Comparison of ENCODE assay signal across 11 cellular contexts in the genomic region with DNA sequence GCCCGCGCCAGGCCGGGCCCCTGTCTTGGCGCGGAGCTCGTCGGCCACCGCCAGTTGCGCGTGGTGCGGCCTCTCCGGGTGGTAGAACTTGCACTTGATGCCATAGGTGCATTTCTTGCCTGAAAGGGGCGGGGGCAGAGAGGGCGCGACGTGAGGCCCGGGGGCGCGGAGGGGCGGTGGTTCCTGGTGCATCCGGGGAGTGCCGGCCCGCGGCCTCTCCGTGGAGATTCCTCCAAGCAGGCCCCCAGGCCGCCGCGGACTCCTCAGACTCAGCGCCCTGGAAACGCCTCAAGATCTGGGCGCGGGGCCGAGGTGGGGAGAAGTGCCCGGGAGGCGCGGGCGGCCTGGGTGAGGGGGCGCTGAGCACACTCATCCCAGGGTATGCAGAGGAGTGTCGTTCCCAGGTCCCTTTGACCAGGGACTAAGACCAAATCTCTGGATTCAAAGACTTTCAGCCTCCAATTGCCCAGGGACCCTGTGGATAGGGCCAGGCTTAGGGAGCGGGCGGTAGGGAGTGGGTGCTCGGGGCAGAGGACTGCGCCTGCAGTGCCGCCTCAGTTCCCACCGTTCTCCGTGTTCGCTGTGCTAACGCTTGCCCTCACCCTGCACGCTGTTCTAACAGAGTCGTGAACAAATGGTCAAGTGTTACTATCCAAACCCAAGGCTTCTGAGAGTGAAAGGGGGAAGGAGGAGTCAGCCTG. TPM values are rescaled to one million over a fixed set of nuclear protein-coding genes. Genes with fewer than 3 reads are reported as not detected.
DNase-seq lines count a peak whose midpoint lies in the region; ATAC-seq and TF ChIP-seq lines count a peak whose summit lies in the region.
"Had no signal": no experiment of that assay in that cellular context is flagged by ENCODE, and none has a peak within 500 bp of the region (broad histone marks: within the 10 kb centered on the region; RNA-seq: fewer than 3 reads in every experiment).

No MANE protein-coding gene starts in this region.

- H3K9me3 ChIP-seq in esophagus squamous epithelium (no peaks in the 10 kb centered on the region), uterus (no peaks in the 10 kb centered on the region)

- H3K27me3 Mint-ChIP-seq in activated naive CD4-positive, alpha-beta T cell treated with anti-CD3 and anti-CD28 coated beads, Interleukin-2, amount 10 ng/mL, durations not matched to agents 7 days and 5 days: no peaks in the 10 kb centered on the region
- peaks cover 0 to 8% (median 0%) of the 10 kb centered on the region in 5 donors for H3K27me3 Mint-ChIP-seq in naive thymus-derived CD8-positive, alpha-beta T cell
- H3K27me3 Mint-ChIP-seq: naive B cell; stimulated activated naive B cell treated with anti-CD40 and anti-IgM and Interleukin-4, amounts not matched to agents 10 μg/mL and 1 μg/mL and 100 μg/mL, for 72 hours had no signal

- no peak overlapping the region for H3K4me3 Mint-ChIP-seq in activated naive CD4-positive, alpha-beta T cell treated with anti-CD3 and anti-CD28 coated beads, Interleukin-2, amount 10 ng/mL, durations not matched to agents 7 days and 5 days
- H3K4me3 Mint-ChIP-seq in naive thymus-derived CD8-positive, alpha-beta T cell: peak overlapping the region in 5 of 10 donors; percentile 5 to 56 (median 36)

- H3K36me3 Mint-ChIP-seq in activated naive CD4-positive, alpha-beta T cell treated with anti-CD3 and anti-CD28 coated beads, Interleukin-2, amount 10 ng/mL, durations not matched to agents 7 days and 5 days: peaks cover 10% of the 10 kb centered on the region
- peaks cover 0 to 26% (median 2%) of the 10 kb centered on the region in 3 donors for H3K36me3 Mint-ChIP-seq in naive thymus-derived CD8-positive, alpha-beta T cell

- intact Hi-C loops in esophagus squamous epithelium (cut with DNase I) (no loop called here), uterus (cut with DNase I; ENCODE audit: low total_unique reads) (no loop called here)

- CTCF ChIA-PET in activated naive CD4-positive, alpha-beta T cell treated with anti-CD3 and anti-CD28 coated beads, Interleukin-2, amount 10 ng/mL, durations not matched to agents 7 days and 5 days (lab: Charles Lee): interaction anchor here (0.8 to 1.9 kb wide), 2 partner anchors 20 to 66 kb away, joined by 3 to 6 read pairs; no protein-coding TSS in a partner anchor

- TF ChIP-seq CTCF in esophagus squamous epithelium (IDR thresholded peaks at IDR 0.05): no peak
- TF ChIP-seq CTCF in uterus (IDR thresholded peaks at IDR 0.05): no peak

- POLR2A ChIA-PET in naive thymus-derived CD8-positive, alpha-beta T cell (lab: Charles Lee): interaction anchor here (0.5 to 2.0 kb wide), 5 partner anchors 23 to 297 kb away, joined by 3 to 5 read pairs (median 3); no protein-coding TSS in a partner anchor

- H3K9me3 Mint-ChIP-seq in activated naive CD4-positive, alpha-beta T cell treated with anti-CD3 and anti-CD28 coated beads, Interleukin-2, amount 10 ng/mL, durations not matched to agents 7 days and 5 days: no peaks in the 10 kb centered on the region
- no peaks in the 10 kb centered on the region for H3K9me3 Mint-ChIP-seq in naive thymus-derived CD8-positive, alpha-beta T cell
- H3K9me3 Mint-ChIP-seq: naive B cell; stimulated activated naive B cell treated with anti-CD40 and anti-IgM and Interleukin-4, amounts not matched to agents 10 μg/mL and 1 μg/mL and 100 μg/mL, for 72 hours had no signal

- H3K4me1 Mint-ChIP-seq in activated naive CD4-positive, alpha-beta T cell treated with anti-CD3 and anti-CD28 coated beads, Interleukin-2, amount 10 ng/mL, durations not matched to agents 7 days and 5 days: peaks cover 10% of the 10 kb centered on the region
- H3K4me1 Mint-ChIP-seq in naive thymus-derived CD8-positive, alpha-beta T cell: peaks cover 2 to 16% (median 7%) of the 10 kb centered on the region in 4 donors

- ATAC-seq in naive thymus-derived CD8-positive, alpha-beta T cell: peak; percentile 56 to 70
- ATAC-seq in HG03565 (IDR thresholded peaks at IDR 0.05; ENCODE audit: unreplicated experiment) (no peak), HG02970 (IDR thresholded peaks at IDR 0.05; ENCODE audit: low FRiP score, unreplicated experiment) (no peak)

- 85% methylated on average over 12 of the region's 50 CpGs; no CpG with 5 or more reads in 1 of the 2 donors for WGBS in esophagus squamous epithelium, 2 donors

- H3K27me3 ChIP-seq in esophagus squamous epithelium: peaks cover 0 to 73% (median 0%) of the 10 kb centered on the region in 4 donors
- no peaks in the 10 kb centered on the region for H3K27me3 ChIP-seq in uterus
- H3K27me3 ChIP-seq: BLaER1 had no signal

- no peak overlapping the region for H3K27ac Mint-ChIP-seq in activated naive CD4-positive, alpha-beta T cell treated with anti-CD3 and anti-CD28 coated beads, Interleukin-2, amount 10 ng/mL, durations not matched to agents 7 days and 5 days
- H3K27ac Mint-ChIP-seq in naive thymus-derived CD8-positive, alpha-beta T cell: peak overlapping the region in 2 of 10 donors; percentile 24 to 43

- H3K4me3 ChIP-seq in esophagus squamous epithelium: peak overlapping the region; percentile 31 to 67 (median 48)
- peak overlapping the region; percentile 1 to 32 for H3K4me3 ChIP-seq in uterus
- H3K4me3 ChIP-seq: BLaER1 had no signal

- TF ChIP-seq POLR2A in esophagus squamous epithelium (IDR thresholded peaks at IDR 0.05) (no peak), uterus (IDR thresholded peaks at IDR 0.05) (no peak)

- H3K36me3 ChIP-seq in esophagus squamous epithelium (no peaks in the 10 kb centered on the region), uterus (no peaks in the 10 kb centered on the region)

- DNase-seq in activated naive CD4-positive, alpha-beta T cell treated with anti-CD3 and anti-CD28 coated beads, Interleukin-2, amount 10 ng/mL, durations not matched to agents 7 days and 5 days: peak; percentile 53
- no peak for DNase-seq in activated naive CD4-positive, alpha-beta T cell (lab: John Stamatoyannopoulos, UW)
- DNase-seq in esophagus squamous epithelium (lab: John Stamatoyannopoulos, UW) (no peak), uterus (no peak), DMS79 (lab: John Stamatoyannopoulos, UW) (no peak)
- DNase-seq in naive thymus-derived CD8-positive, alpha-beta T cell: peak in 7 of 10 donors; percentile 12 to 74 (median 34)
- DNase-seq: naive B cell; stimulated activated naive B cell treated with anti-CD40 and anti-IgM and Interleukin-4, amounts not matched to agents 10 μg/mL and 1 μg/mL and 100 μg/mL, for 72 hours had no signal

- peak overlapping the region in 1 of 4 donors; percentile 54 for H3K27ac ChIP-seq in esophagus squamous epithelium
- H3K27ac ChIP-seq in uterus: no peak overlapping the region
- H3K27ac ChIP-seq: BLaER1 had no signal

- H3K4me1 ChIP-seq in esophagus squamous epithelium: peaks cover 24 to 45% (median 28%) of the 10 kb centered on the region in 3 donors
- H3K4me1 ChIP-seq in uterus: peaks cover 0 to 14% of the 10 kb centered on the region in 2 donors

RNA-seq across cellular contexts. Expression of gene ZC3H12D, which starts 33.3 kb away (rescaled TPM):
- 1 to 10 TPM in 1 of 4 donors, under 1 TPM in 3; 0.04 to 4.3 (median 0.87) TPM for total RNA-seq in esophagus squamous epithelium
- total RNA-seq in naive thymus-derived CD8-positive, alpha-beta T cell: 10 to 100 TPM; 61.9 to 63.5 TPM
- polyA plus RNA-seq in naive thymus-derived CD8-positive, alpha-beta T cell: 1 to 10 TPM; 1.1 to 1.7 (median 1.5) TPM
- total RNA-seq in uterus: 1 to 10 TPM in 1 of 4 donors, under 1 TPM in 2, not detected in 1; 0.26 to 1.7 (median 0.40) TPM

RNA-seq across cellular contexts. Expression of gene SUMO4, which starts 51.4 kb away (rescaled TPM):
- total RNA-seq in esophagus squamous epithelium (1 to 10 TPM in 2 of 4 donors, not detected in 2; 2.3 to 3.2 TPM), uterus (10 to 100 TPM in 1 of 4 donors, 1 to 10 TPM in 2, not detected in 1; 1.2 to 15.3 (median 5.9) TPM)
- 1 to 10 TPM; 5.1 to 6.0 TPM for total RNA-seq in naive thymus-derived CD8-positive, alpha-beta T cell
- polyA plus RNA-seq in naive thymus-derived CD8-positive, alpha-beta T cell: under 1 TPM; 0.30 to 0.80 (median 0.37) TPM

Comparison
In these comparisons a context has a peak if more than half of its experiments do, and no peak if none do; other contexts are left out.
1. DNase-seq: peak in activated naive CD4-positive, alpha-beta T cell treated with anti-CD3 and anti-CD28 coated beads, Interleukin-2, amount 10 ng/mL, durations not matched to agents 7 days and 5 days (single experiment) and naive thymus-derived CD8-positive, alpha-beta T cell (7 of 10); none in activated naive CD4-positive, alpha-beta T cell (0 of 4), esophagus squamous epithelium (single experiment), uterus (0 of 2) and DMS79 (single experiment).
2. ATAC-seq: peak in naive thymus-derived CD8-positive, alpha-beta T cell (2 of 2); none in HG03565 (single experiment) and HG02970 (single experiment).
3. RNA of gene ZC3H12D, which starts 33.3 kb away (total RNA-seq): 61.9 to 63.5 TPM in naive thymus-derived CD8-positive, alpha-beta T cell; 0.04 to 4.3 TPM in esophagus squamous epithelium and 0.26 to 1.7 TPM in uterus; every median in the first group is over 10 times any median in the second.